ENCODE assay signal across 21 cellular contexts in the genomic region with DNA sequence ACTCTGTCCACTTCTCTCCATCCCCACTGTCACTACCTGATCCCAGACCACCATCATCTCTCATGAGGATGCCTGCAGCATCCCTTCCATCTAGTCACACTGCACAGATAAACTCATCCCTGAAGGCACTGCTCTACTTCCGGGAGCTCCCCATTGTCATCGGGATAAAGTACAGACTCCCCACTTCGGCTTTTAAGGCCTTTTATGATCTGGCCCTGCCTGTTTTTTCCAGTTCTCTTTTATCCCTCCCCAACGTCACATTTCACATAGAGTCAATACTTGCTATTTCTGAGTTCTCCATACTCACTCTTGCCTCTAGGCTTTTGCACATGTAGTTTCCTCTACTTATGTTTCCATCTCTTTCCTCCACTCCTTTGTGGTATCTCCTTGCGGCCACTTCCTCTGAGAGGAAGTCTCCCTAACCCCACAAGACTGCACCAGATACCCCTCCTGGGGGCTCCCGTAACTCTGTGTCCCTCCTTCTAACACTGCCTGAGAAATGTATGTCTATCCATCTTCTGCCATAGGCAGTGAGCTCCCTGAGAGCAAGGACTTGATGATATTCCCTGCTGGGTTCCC.
"Had no signal": no experiment of that assay in that cellular context is flagged by ENCODE, and none has a peak within 500 bp of the region (broad histone marks: within the 10 kb centered on the region; RNA-seq: fewer than 3 reads in every experiment).

No MANE protein-coding gene starts in this region.

- H3K4me3 ChIP-seq: esophagus squamous epithelium, gastroesophageal sphincter, psoas muscle, right lobe of liver, spleen, testis, tibial nerve, upper lobe of right lung had no signal

- H3K36me3 ChIP-seq: esophagus squamous epithelium, gastroesophageal sphincter, right lobe of liver, spleen, tibial nerve, upper lobe of right lung had no signal

- H3K4me1 ChIP-seq: psoas muscle, right lobe of liver, spleen, testis, tibial nerve, upper lobe of right lung had no signal

- H3K9me3 ChIP-seq: esophagus squamous epithelium, gastroesophageal sphincter, psoas muscle, right lobe of liver, spleen, testis, tibial nerve, upper lobe of right lung had no signal

- DNase-seq: dermis blood vessel endothelial cell; esophagus squamous epithelium; foreskin fibroblast; glutamatergic neuron; islet precursor cell; mammary epithelial cell; naive thymus-derived CD4-positive, alpha-beta T cell; nephron progenitor cell; psoas muscle; retina; spleen; stimulated activated CD4-positive, alpha-beta T cell treated with anti-CD3 and anti-CD28 coated beads, Interleukin-2, amount 100 ng/mL, for 24 hours; stimulated activated CD4-positive, alpha-beta T cell treated with anti-CD3 and anti-CD28 coated beads, Interleukin-4, amount 100 ng/mL, for 4 hours; stimulated activated naive B cell treated with anti-CD40 and anti-IgM and Interleukin-4, amounts not matched to agents 10 μg/mL and 1 μg/mL and 100 μg/mL, for 72 hours; stimulated activated naive CD8-positive, alpha-beta T cell treated with anti-CD3 and anti-CD28 coated beads, Interleukin-15, amount 100 ng/mL, for 72 hours; testis; upper lobe of right lung had no signal

- H3K27me3 ChIP-seq: esophagus squamous epithelium, gastroesophageal sphincter, right lobe of liver, testis, tibial nerve, upper lobe of right lung had no signal

- H3K27ac ChIP-seq: esophagus squamous epithelium, gastroesophageal sphincter, psoas muscle, right lobe of liver, spleen, testis, tibial nerve, upper lobe of right lung had no signal

- ATAC-seq: gastroesophageal sphincter; left lobe of liver; naive thymus-derived CD4-positive, alpha-beta T cell; psoas muscle; right lobe of liver; stimulated activated naive B cell treated with anti-CD40 and anti-IgM and Interleukin-4, amounts not matched to agents 10 μg/mL and 1 μg/mL and 100 μg/mL, for 72 hours; stimulated activated naive CD8-positive, alpha-beta T cell treated with anti-CD3 and anti-CD28 coated beads, Interleukin-15, amount 100 ng/mL, for 72 hours; upper lobe of right lung had no signal
